Comparison of ENCODE assay signal across 21 cellular contexts in genomic region chr15:89009080-89009479, GRCh38.
DNase-seq lines count a peak whose midpoint lies in the region; ATAC-seq and TF ChIP-seq lines count a peak whose summit lies in the region.
"Had no signal": no experiment of that assay in that cellular context is flagged by ENCODE, and none has a peak within 500 bp of the region (broad histone marks: within the 10 kb centered on the region; RNA-seq: fewer than 3 reads in every experiment).

No MANE protein-coding gene starts in this region.

- H3K56ac ChIP-seq in IMR-90 (ENCODE audit: extremely low read depth, insufficient read depth, low read length), result no peak overlapping the region

- no peaks in the 10 kb centered on the region for H3K4me1 ChIP-seq in right atrium auricular region
- H3K4me1 ChIP-seq in IMR-90 (ENCODE audit: control insufficient read depth, insufficient read depth, low read length), result no peaks in the 10 kb centered on the region; the same call in 1 of the 2 replicates
- H3K4me1 ChIP-seq: BE2C had no signal

- H3K9me3 ChIP-seq in right atrium auricular region, result no peaks in the 10 kb centered on the region
- H3K9me3 ChIP-seq in IMR-90 (ENCODE audit: control insufficient read depth, insufficient read depth, low read length), result no peaks in the 10 kb centered on the region
- H3K9me3 ChIP-seq: BE2C had no signal

- TF ChIP-seq POLR2A in IMR-90 (IDR thresholded peaks at IDR 0.05; ENCODE audit: low read depth, low read length), result no peak

- POLR2A ChIA-PET in IMR-90 (lab: Charles Lee; ENCODE audit: unreplicated experiment), result no interaction called here

- intact Hi-C loops in Right ventricle myocardium superior (cut with DNase I), result no loop called here
- intact Hi-C loops in IMR-90 (cut with micrococcal nuclease), result no loop called here

- H2AFZ ChIP-seq in IMR-90 (replicated peaks; ENCODE audit: low read length, poor library complexity), result no peak overlapping the region
- H2AFZ ChIP-seq: GM23338 had no signal

- H4K20me1 ChIP-seq in IMR-90 (ENCODE audit: insufficient read depth, low read length), result no peaks in the 10 kb centered on the region

- no peak overlapping the region for H4K8ac ChIP-seq in IMR-90 (ENCODE audit: low read depth in 2 of 2, low read length in 2 of 2)

- H3K36me3 ChIP-seq in right atrium auricular region (no peaks in the 10 kb centered on the region), IMR-90 (ENCODE audit: control insufficient read depth, insufficient read depth, low read length) (no peaks in the 10 kb centered on the region)
- H3K36me3 ChIP-seq: BE2C had no signal

- no peak overlapping the region for H3K18ac ChIP-seq in IMR-90 (ENCODE audit: low read depth, low read length)

- H2AK5ac ChIP-seq in IMR-90 (ENCODE audit: low read depth, low read length), result peak overlapping the region; percentile 15; the same call in 1 of the 2 replicates

- no TSS peak for BruUV-seq in IMR-90 (replicated peaks; lab: Mats Ljungman, UMichigan)

- no peak overlapping the region for H3K23ac ChIP-seq in IMR-90 (ENCODE audit: low read depth, low read length)

- dilution Hi-C loops in IMR-90 (cut with HindIII; ENCODE audit: low sequenced_read_pairs, unreplicated experiment), result loop anchor here (25.0 kb wide), 1 partner anchor 97 kb away; the partner anchor contains the start of gene MFGE8

- no peak overlapping the region for H2BK20ac ChIP-seq in IMR-90 (ENCODE audit: low read depth, low read length)

- ATAC-seq in Right ventricle myocardium superior (ENCODE audit: poor library complexity) (peak; percentile 57), IMR-90 (ENCODE audit: low read depth) (no peak), HG02884 (IDR thresholded peaks at IDR 0.05; ENCODE audit: unreplicated experiment) (no peak), GM21619 (IDR thresholded peaks at IDR 0.05; ENCODE audit: unreplicated experiment) (no peak)
- ATAC-seq: GM12878, GM23338, HepG2 had no signal

- CTCF ChIA-PET in IMR-90 (lab: Yijun Ruan, JAX), result interaction anchor here (1.7 kb wide), 1 partner anchor 104 kb away, joined by 6 read pairs; no protein-coding TSS in a partner anchor

- in situ Hi-C loops in IMR-90 (cut with MboI; ENCODE audit: low sequenced_read_pairs), result loop anchor here (25.0 kb wide), 1 partner anchor 522 kb away; no protein-coding TSS in a partner anchor

- H3K9ac ChIP-seq in IMR-90 (ENCODE audit: low read depth, low read length), result no peak overlapping the region

- DNase-seq in Right ventricle myocardium superior (no peak), right atrium auricular region (ENCODE audit: low spot score) (no peak), IMR-90 (no peak), islet precursor cell (peak; percentile 14), NCI-H1092 treated with DMSO at 0.1 percent for 48 hours (lab: John Stamatoyannopoulos, UW) (no peak)
- DNase-seq: ACHN; BE2C; C1 segment of cervical spinal cord; CD4-positive, CD25-positive, alpha-beta regulatory T cell; CD8-positive, alpha-beta memory T cell; COR-L47; DMS 273 treated with DMSO at 0.1 percent for 48 hours; DMS53; DND-41; EL; HCEC 1CT had no signal

- H2BK5ac ChIP-seq in IMR-90 (ENCODE audit: low read depth, low read length, poor library complexity, severe bottlenecking), result no peak overlapping the region

- H3K79me1 ChIP-seq in IMR-90 (ENCODE audit: low read depth in 1 of 2, low read length in 2 of 2), result no peaks in the 10 kb centered on the region

- H2BK120ac ChIP-seq in IMR-90 (ENCODE audit: low read depth, low read length), result no peak overlapping the region

- no peak overlapping the region for H3K4me2 ChIP-seq in IMR-90 (ENCODE audit: low read depth, low read length)
- H3K4me2 ChIP-seq: GM23338 had no signal

- no peak overlapping the region for H2BK15ac ChIP-seq in IMR-90 (ENCODE audit: low read depth, low read length)

- 0 out of 2 replicates have a peak overlapping the region, but pooled peaks have one; percentile 21 for H3K14ac ChIP-seq in IMR-90 (replicated peaks; ENCODE audit: low read depth, low read length)

- no peak overlapping the region for H4K91ac ChIP-seq in IMR-90 (ENCODE audit: insufficient read depth, low read depth, low read length)

- TF ChIP-seq CTCF in right atrium auricular region (IDR thresholded peaks at IDR 0.05) (no peak), IMR-90 (conservative IDR thresholded peaks at IDR 0.05; ENCODE audit: low read depth, low read length) (no peak)

- H3K27ac ChIP-seq in right atrium auricular region (no peak overlapping the region), IMR-90 (ENCODE audit: insufficient read depth, low read length) (no peak overlapping the region)

- WGBS in IMR-90 (ENCODE audit: extremely low coverage in 2 of 2, insufficient read length in 1 of 2), 2 experiments, result 100% methylated on average over 2 of the region's 6 CpGs; no CpG with 5 or more reads in 1 of the 2 experiments

- no peak overlapping the region for H2AK9ac ChIP-seq in IMR-90 (replicated peaks; ENCODE audit: low read depth, low read length, poor library complexity)

- H3K4ac ChIP-seq in IMR-90 (ENCODE audit: low read depth, low read length), result no peak overlapping the region

- H3K9me1 ChIP-seq in IMR-90 (ENCODE audit: insufficient read depth, low read length), result peaks cover 5% of the 10 kb centered on the region; the same call in 1 of the 2 replicates

- no peak for TF ChIP-seq RAD21 in IMR-90 (IDR thresholded peaks at IDR 0.05; ENCODE audit: low read length)

- no peak overlapping the region for H4K5ac ChIP-seq in IMR-90 (ENCODE audit: low read depth, low read length)

- H3K4me3 ChIP-seq in right atrium auricular region (no peak overlapping the region), IMR-90 (ENCODE audit: insufficient read depth, low read depth, low read length) (no peak overlapping the region)
- H3K4me3 ChIP-seq: GM12878, GM23338 had no signal

- H3K27me3 ChIP-seq in right atrium auricular region (no peaks in the 10 kb centered on the region), IMR-90 (ENCODE audit: control insufficient read depth, insufficient read depth, low read length) (no peaks in the 10 kb centered on the region)
- H3K27me3 ChIP-seq: BE2C had no signal

TF ChIP-seq in IMR-90, 13 proteins besides CTCF, POLR2A, EP300 and RAD21:
- TF ChIP-seq MXI1 (IDR thresholded peaks at IDR 0.05; ENCODE audit: borderline replicate concordance, low read depth, low read length), result no peak
- TF ChIP-seq MAZ (IDR thresholded peaks at IDR 0.05; ENCODE audit: borderline replicate concordance, low read depth, low read length), result no peak
- no peak for TF ChIP-seq MAFK (IDR thresholded peaks at IDR 0.05; ENCODE audit: low read depth, low read length)
- no peak for TF ChIP-seq CEBPB (IDR thresholded peaks at IDR 0.05; ENCODE audit: low read depth, low read length)
- TF ChIP-seq CHD1 (IDR thresholded peaks at IDR 0.05; ENCODE audit: low read depth, low read length), result no peak
- TF ChIP-seq RCOR1 (IDR thresholded peaks at IDR 0.05; ENCODE audit: insufficient replicate concordance, low read length), result no peak
- no peak for TF ChIP-seq ELK1 (IDR thresholded peaks at IDR 0.05; ENCODE audit: borderline replicate concordance, low read depth, low read length)
- TF ChIP-seq BHLHE40 (IDR thresholded peaks at IDR 0.05; ENCODE audit: low read depth, low read length), result no peak
- no peak for TF ChIP-seq NFE2L2 (IDR thresholded peaks at IDR 0.05; ENCODE audit: low read depth, low read length)
- TF ChIP-seq USF2 (IDR thresholded peaks at IDR 0.05; ENCODE audit: low read depth, low read length), result no peak
